In genomic region chr6:119147101-119148053, GRCh38 we compare ENCODE assay signal across 8 cellular contexts.
DNase-seq lines count a peak whose midpoint lies in the region; ATAC-seq and TF ChIP-seq lines count a peak whose summit lies in the region.

No MANE protein-coding gene starts in this region.

- CTCF ChIA-PET in activated CD8-positive, alpha-beta T cell treated with anti-CD3 and anti-CD28 coated beads for 36 hours (lab: Charles Lee) = interaction anchor here (0.8 to 6.4 kb wide), 20 partner anchors 8 to 830 kb away, joined by 3 to 29 read pairs (median 4); no protein-coding TSS in a partner anchor

- peak overlapping the region; percentile 46 for H3K4me2 ChIP-seq in KMS-11
- peak overlapping the region; percentile 53 for H3K4me2 ChIP-seq in smooth muscle cell

- intact Hi-C loops in activated CD8-positive, alpha-beta T cell treated with anti-CD3 and anti-CD28 coated beads for 36 hours (cut with micrococcal nuclease) = loop anchor here (5.0 to 10.0 kb wide), 2 partner anchors 167 to 200 kb away; partner anchors contain the start of gene MAN1A1

- POLR2A ChIA-PET in activated CD8-positive, alpha-beta T cell treated with anti-CD3 and anti-CD28 coated beads for 36 hours (lab: Charles Lee) = interaction anchor here (0.6 to 1.1 kb wide), 4 partner anchors 9 to 104 kb away, joined by 3 read pairs; no protein-coding TSS in a partner anchor
- POLR2A ChIA-PET in naive thymus-derived CD8-positive, alpha-beta T cell (lab: Charles Lee) = interaction anchor here (0.7 kb wide), 1 partner anchor 41 kb away, joined by 3 read pairs; no protein-coding TSS in a partner anchor

- H4K20me1 ChIP-seq in KMS-11 (ENCODE audit: insufficient read depth) (no peaks in the 10 kb centered on the region), smooth muscle cell (ENCODE audit: low read depth) (no peaks in the 10 kb centered on the region)

- H3K36me3 ChIP-seq in KMS-11 (ENCODE audit: insufficient read depth) (no peaks in the 10 kb centered on the region), smooth muscle cell (ENCODE audit: low read depth) (no peaks in the 10 kb centered on the region)

- no peaks in the 10 kb centered on the region for H3K9me3 ChIP-seq in smooth muscle cell (replicated peaks; ENCODE audit: low read depth)

- H3K79me2 ChIP-seq in KMS-11 (ENCODE audit: insufficient read depth, low read depth) (no peaks in the 10 kb centered on the region), smooth muscle cell (ENCODE audit: low read depth) (no peaks in the 10 kb centered on the region)

- WGBS in smooth muscle cell (ENCODE audit: low lambda C conversion rate) = 14% methylated on average over 6 of the region's 6 CpGs

- H3K36me3 Mint-ChIP-seq in activated CD8-positive, alpha-beta T cell treated with anti-CD3 and anti-CD28 coated beads for 36 hours (ENCODE audit: low read depth) = no peaks in the 10 kb centered on the region
- H3K36me3 Mint-ChIP-seq in naive thymus-derived CD8-positive, alpha-beta T cell = no peaks in the 10 kb centered on the region

- no peaks in the 10 kb centered on the region for H3K9me3 Mint-ChIP-seq in activated CD8-positive, alpha-beta T cell treated with anti-CD3 and anti-CD28 coated beads for 36 hours
- no peaks in the 10 kb centered on the region for H3K9me3 Mint-ChIP-seq in naive thymus-derived CD8-positive, alpha-beta T cell

- H3K27ac ChIP-seq in KMS-11 (peak overlapping the region; percentile 79), smooth muscle cell (ENCODE audit: low read depth) (peak overlapping the region; percentile 94)

- no peak overlapping the region for H3K4me3 Mint-ChIP-seq in activated CD8-positive, alpha-beta T cell treated with anti-CD3 and anti-CD28 coated beads for 36 hours
- no peak overlapping the region for H3K4me3 Mint-ChIP-seq in naive thymus-derived CD8-positive, alpha-beta T cell

- no peaks in the 10 kb centered on the region for H3K27me3 ChIP-seq in KMS-11 (ENCODE audit: insufficient read depth, low read depth)
- no peaks in the 10 kb centered on the region for H3K27me3 ChIP-seq in smooth muscle cell (ENCODE audit: low read depth)

- H3K27ac Mint-ChIP-seq in activated CD8-positive, alpha-beta T cell treated with anti-CD3 and anti-CD28 coated beads for 36 hours = peak overlapping the region; percentile 78
- peak overlapping the region in 3 of 10 donors; percentile 6 to 69 (median 23) for H3K27ac Mint-ChIP-seq in naive thymus-derived CD8-positive, alpha-beta T cell

- H2AFZ ChIP-seq in KMS-11 (ENCODE audit: low read depth) = peak overlapping the region; percentile 64; the same call in 1 of the 2 replicates
- H2AFZ ChIP-seq in smooth muscle cell (ENCODE audit: low read depth) = no peak overlapping the region

- H3K9ac ChIP-seq in KMS-11 (peak overlapping the region; percentile 43; the same call in 1 of the 2 replicates), smooth muscle cell (ENCODE audit: low read depth) (peak overlapping the region; percentile 61)

- H3K27me3 Mint-ChIP-seq in activated CD8-positive, alpha-beta T cell treated with anti-CD3 and anti-CD28 coated beads for 36 hours = peaks cover under 1% of the 10 kb centered on the region
- peaks cover 0 to 3% (median 0%) of the 10 kb centered on the region in 5 donors for H3K27me3 Mint-ChIP-seq in naive thymus-derived CD8-positive, alpha-beta T cell

- ATAC-seq in GM21786 (IDR thresholded peaks at IDR 0.05; ENCODE audit: unreplicated experiment) = peak; percentile 99
- ATAC-seq in activated CD8-positive, alpha-beta T cell treated with anti-CD3 and anti-CD28 coated beads for 36 hours = peak; percentile 94
- no peak for ATAC-seq in naive thymus-derived CD8-positive, alpha-beta T cell

- DNase-seq in GM12865 (ENCODE audit: low read depth) (peak; percentile 90), fibroblast of the aortic adventitia (ENCODE audit: low read depth) (peak; percentile 98), smooth muscle cell (lab: John Stamatoyannopoulos, UW; ENCODE audit: unreplicated experiment) (peak; percentile 44), NCI-H187 (lab: John Stamatoyannopoulos, UW) (no peak)
- peak; percentile 87 for DNase-seq in activated CD8-positive, alpha-beta T cell treated with anti-CD3 and anti-CD28 coated beads for 36 hours
- no peak for DNase-seq in naive thymus-derived CD8-positive, alpha-beta T cell

- H3K4me1 ChIP-seq in KMS-11 (ENCODE audit: low read depth, poor library complexity, severe bottlenecking) = peaks cover 41% of the 10 kb centered on the region
- H3K4me1 ChIP-seq in smooth muscle cell (ENCODE audit: low read depth) = no peaks in the 10 kb centered on the region

- TF ChIP-seq CTCF in GM12865 (IDR thresholded peaks at IDR 0.05; ENCODE audit: insufficient read depth, low read depth, low read length, missing control alignments) (no peak), KMS-11 (conservative IDR thresholded peaks at IDR 0.05; ENCODE audit: low read depth, low read length) (no peak), fibroblast of the aortic adventitia (IDR thresholded peaks at IDR 0.05; ENCODE audit: insufficient read depth, low read length) (no peak), smooth muscle cell (IDR thresholded peaks at IDR 0.05; ENCODE audit: borderline replicate concordance, insufficient read depth, poor library complexity, severe bottlenecking) (no peak)
- no peak for TF ChIP-seq CTCF in activated CD8-positive, alpha-beta T cell treated with anti-CD3 and anti-CD28 coated beads for 36 hours (IDR thresholded peaks at IDR 0.05)

- H3K4me1 Mint-ChIP-seq in activated CD8-positive, alpha-beta T cell treated with anti-CD3 and anti-CD28 coated beads for 36 hours (ENCODE audit: low read depth) = peaks cover 36% of the 10 kb centered on the region
- peaks cover 0 to 19% (median 5%) of the 10 kb centered on the region in 4 donors for H3K4me1 Mint-ChIP-seq in naive thymus-derived CD8-positive, alpha-beta T cell

- H3K4me3 ChIP-seq in GM12865 (ENCODE audit: low read depth, low read length) (no peak overlapping the region), KMS-11 (IDR thresholded peaks at IDR 0.05; ENCODE audit: insufficient read depth, low read depth, low read length) (no peak overlapping the region), fibroblast of the aortic adventitia (ENCODE audit: low read depth, low read length) (peak overlapping the region; percentile 20), smooth muscle cell (no peak overlapping the region)

- H3F3A ChIP-seq in smooth muscle cell (ENCODE audit: low read depth) = peaks cover 10% of the 10 kb centered on the region

Comparison
In these comparisons a context has a peak if more than half of its experiments do, and no peak if none do; other contexts are left out.
1. DNase-seq: peak in GM12865 (single experiment), activated CD8-positive, alpha-beta T cell treated with anti-CD3 and anti-CD28 coated beads for 36 hours (single experiment), fibroblast of the aortic adventitia (single experiment) and smooth muscle cell (single experiment); none in naive thymus-derived CD8-positive, alpha-beta T cell (0 of 10) and NCI-H187 (0 of 2).
2. ATAC-seq: peak in GM21786 (single experiment) and activated CD8-positive, alpha-beta T cell treated with anti-CD3 and anti-CD28 coated beads for 36 hours (single experiment); none in naive thymus-derived CD8-positive, alpha-beta T cell (0 of 2).